In the genomic region with DNA sequence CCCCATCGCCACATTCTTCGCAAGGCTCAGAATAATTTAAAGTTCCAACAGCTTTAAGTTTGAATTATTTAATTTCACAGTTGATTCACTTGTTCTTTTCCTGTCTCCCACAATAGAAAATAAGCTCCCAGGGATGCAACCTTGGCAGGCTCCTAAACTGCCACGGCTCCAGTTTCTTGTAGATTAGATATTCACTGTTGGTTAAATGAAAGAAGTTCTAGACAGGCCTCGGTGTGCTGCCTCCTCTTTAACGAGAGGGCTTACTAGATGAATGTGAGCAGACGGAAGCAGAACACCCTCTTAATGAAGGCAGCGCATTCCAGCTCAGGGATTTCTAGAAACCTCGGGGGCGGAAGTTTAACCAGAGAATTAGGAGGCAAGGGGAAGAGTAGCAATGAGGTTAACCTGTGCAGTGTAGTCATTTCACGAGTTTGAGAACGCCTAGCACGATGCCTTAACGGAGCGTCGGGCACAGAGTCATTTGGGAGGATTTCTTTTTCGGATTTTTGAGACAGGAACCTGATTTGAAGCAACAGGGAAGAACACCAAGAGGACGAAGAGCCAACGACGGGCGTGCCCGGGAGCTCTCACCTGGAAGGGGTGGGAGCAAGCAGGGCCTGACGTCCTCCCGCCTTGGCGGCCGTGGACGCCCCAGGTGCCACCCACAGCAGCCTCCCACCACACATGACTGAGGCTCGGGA, we compare ENCODE assay signal across 1 cellular context.
TF ChIP-seq lines count a peak whose summit lies in the region.

No MANE protein-coding gene starts in this region.

TF ChIP-seq in HepG2, 621 proteins besides CTCF, POLR2A, EP300 and RAD21 (continued from another document and continues in another):
- TF ChIP-seq ZBTB4 (CRISPR knock-in tag; IDR thresholded peaks at IDR 0.05; ENCODE audit: borderline replicate concordance) (no peak), TRIM24 (CRISPR knock-in tag; IDR thresholded peaks at IDR 0.05) (no peak), KLF9 (CRISPR knock-in tag; IDR thresholded peaks at IDR 0.05; ENCODE audit: low read depth) (0 out of 2 replicates have a peak, but pooled peaks have one; percentile 7), RARG (CRISPR knock-in tag; IDR thresholded peaks at IDR 0.05; ENCODE audit: low read depth) (no peak), GABPB1 (CRISPR knock-in tag; IDR thresholded peaks at IDR 0.05) (no peak; the same call in 1 of the 2 replicates), NCOA5 (CRISPR knock-in tag; IDR thresholded peaks at IDR 0.05) (no peak), ARNT (IDR thresholded peaks at IDR 0.05) (no peak), TRIM22 (IDR thresholded peaks at IDR 0.05) (no peak), TFDP1 (CRISPR knock-in tag; IDR thresholded peaks at IDR 0.05; ENCODE audit: borderline replicate concordance) (peak; percentile 19; the same call in 1 of the 2 replicates), ZNF776 (CRISPR knock-in tag; IDR thresholded peaks at IDR 0.05) (no peak), ZNF788 (CRISPR knock-in tag; IDR thresholded peaks at IDR 0.05; ENCODE audit: borderline replicate concordance) (no peak), XBP1 (CRISPR knock-in tag; IDR thresholded peaks at IDR 0.05) (no peak), ZNF614 (CRISPR knock-in tag; IDR thresholded peaks at IDR 0.05; ENCODE audit: borderline replicate concordance) (no peak), ATF2 (CRISPR knock-in tag; IDR thresholded peaks at IDR 0.05) (no peak), NFYB (CRISPR knock-in tag; IDR thresholded peaks at IDR 0.05) (no peak), GTF2F1 (IDR thresholded peaks at IDR 0.05; ENCODE audit: low read length) (no peak), TCF7 (IDR thresholded peaks at IDR 0.05; ENCODE audit: low read depth) (no peak), TAF1 (CRISPR knock-in tag; IDR thresholded peaks at IDR 0.05) (no peak), PITX1 (CRISPR knock-in tag; IDR thresholded peaks at IDR 0.05) (peak; percentile 14; the same call in 1 of the 2 replicates), HDAC6 (IDR thresholded peaks at IDR 0.05; ENCODE audit: low read depth, low read length) (no peak), SIN3B (IDR thresholded peaks at IDR 0.05; ENCODE audit: low read length) (no peak), ATAD3A (CRISPR knock-in tag; IDR thresholded peaks at IDR 0.05) (no peak), TBX3 (IDR thresholded peaks at IDR 0.05; ENCODE audit: borderline replicate concordance) (no peak), ZNF205 (CRISPR knock-in tag; IDR thresholded peaks at IDR 0.05) (no peak), MIXL1 (CRISPR knock-in tag; IDR thresholded peaks at IDR 0.05) (0 out of 2 replicates have a peak, but pooled peaks have one; percentile 14), ZNF550 (CRISPR knock-in tag; IDR thresholded peaks at IDR 0.05; ENCODE audit: borderline replicate concordance) (no peak), MTA3 (CRISPR knock-in tag; IDR thresholded peaks at IDR 0.05) (no peak), ZZZ3 (CRISPR knock-in tag; IDR thresholded peaks at IDR 0.05; ENCODE audit: borderline replicate concordance) (no peak), ATF6 (CRISPR knock-in tag; conservative IDR thresholded peaks at IDR 0.05) (no peak), GATAD1 (CRISPR knock-in tag; IDR thresholded peaks at IDR 0.05) (no peak), DDIT3 (CRISPR knock-in tag; IDR thresholded peaks at IDR 0.05) (no peak), ZBTB43 (CRISPR knock-in tag; conservative IDR thresholded peaks at IDR 0.05) (no peak), EZH2 (conservative IDR thresholded peaks at IDR 0.05; ENCODE audit: low read depth, low read length) (no peak), MZF1 (CRISPR knock-in tag; IDR thresholded peaks at IDR 0.05; ENCODE audit: borderline replicate concordance) (no peak), TBP (CRISPR knock-in tag; IDR thresholded peaks at IDR 0.05) (no peak), STAG1 (CRISPR knock-in tag; IDR thresholded peaks at IDR 0.05) (0 out of 2 replicates have a peak, but pooled peaks have one; percentile 2), POGZ (CRISPR knock-in tag; IDR thresholded peaks at IDR 0.05) (no peak), FOXP1 (IDR thresholded peaks at IDR 0.05) (no peak), FOXP1 (CRISPR knock-in tag; IDR thresholded peaks at IDR 0.05) (no peak), ZNF841 (CRISPR knock-in tag; IDR thresholded peaks at IDR 0.05; ENCODE audit: borderline replicate concordance) (no peak)
- TF ChIP-seq, protein P1, sequence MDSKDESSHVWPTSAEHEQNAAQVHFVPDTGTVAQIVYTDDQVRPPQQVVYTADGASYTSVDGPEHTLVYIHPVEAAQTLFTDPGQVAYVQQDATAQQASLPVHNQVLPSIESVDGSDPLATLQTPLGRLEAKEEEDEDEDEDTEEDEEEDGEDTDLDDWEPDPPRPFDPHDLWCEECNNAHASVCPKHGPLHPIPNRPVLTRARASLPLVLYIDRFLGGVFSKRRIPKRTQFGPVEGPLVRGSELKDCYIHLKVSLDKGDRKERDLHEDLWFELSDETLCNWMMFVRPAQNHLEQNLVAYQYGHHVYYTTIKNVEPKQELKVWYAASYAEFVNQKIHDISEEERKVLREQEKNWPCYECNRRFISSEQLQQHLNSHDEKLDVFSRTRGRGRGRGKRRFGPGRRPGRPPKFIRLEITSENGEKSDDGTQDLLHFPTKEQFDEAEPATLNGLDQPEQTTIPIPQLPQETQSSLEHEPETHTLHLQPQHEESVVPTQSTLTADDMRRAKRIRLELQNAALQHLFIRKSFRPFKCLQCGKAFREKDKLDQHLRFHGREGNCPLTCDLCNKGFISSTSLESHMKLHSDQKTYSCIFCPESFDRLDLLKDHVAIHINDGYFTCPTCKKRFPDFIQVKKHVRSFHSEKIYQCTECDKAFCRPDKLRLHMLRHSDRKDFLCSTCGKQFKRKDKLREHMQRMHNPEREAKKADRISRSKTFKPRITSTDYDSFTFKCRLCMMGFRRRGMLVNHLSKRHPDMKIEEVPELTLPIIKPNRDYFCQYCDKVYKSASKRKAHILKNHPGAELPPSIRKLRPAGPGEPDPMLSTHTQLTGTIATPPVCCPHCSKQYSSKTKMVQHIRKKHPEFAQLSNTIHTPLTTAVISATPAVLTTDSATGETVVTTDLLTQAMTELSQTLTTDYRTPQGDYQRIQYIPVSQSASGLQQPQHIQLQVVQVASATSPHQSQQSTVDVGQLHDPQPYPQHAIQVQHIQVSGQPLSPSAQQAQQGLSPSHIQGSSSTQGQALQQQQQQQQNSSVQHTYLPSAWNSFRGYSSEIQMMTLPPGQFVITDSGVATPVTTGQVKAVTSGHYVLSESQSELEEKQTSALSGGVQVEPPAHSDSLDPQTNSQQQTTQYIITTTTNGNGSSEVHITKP (CRISPR knock-in tag; IDR thresholded peaks at IDR 0.05; ENCODE audit: low read depth): no peak
- TF ChIP-seq, protein P2, sequence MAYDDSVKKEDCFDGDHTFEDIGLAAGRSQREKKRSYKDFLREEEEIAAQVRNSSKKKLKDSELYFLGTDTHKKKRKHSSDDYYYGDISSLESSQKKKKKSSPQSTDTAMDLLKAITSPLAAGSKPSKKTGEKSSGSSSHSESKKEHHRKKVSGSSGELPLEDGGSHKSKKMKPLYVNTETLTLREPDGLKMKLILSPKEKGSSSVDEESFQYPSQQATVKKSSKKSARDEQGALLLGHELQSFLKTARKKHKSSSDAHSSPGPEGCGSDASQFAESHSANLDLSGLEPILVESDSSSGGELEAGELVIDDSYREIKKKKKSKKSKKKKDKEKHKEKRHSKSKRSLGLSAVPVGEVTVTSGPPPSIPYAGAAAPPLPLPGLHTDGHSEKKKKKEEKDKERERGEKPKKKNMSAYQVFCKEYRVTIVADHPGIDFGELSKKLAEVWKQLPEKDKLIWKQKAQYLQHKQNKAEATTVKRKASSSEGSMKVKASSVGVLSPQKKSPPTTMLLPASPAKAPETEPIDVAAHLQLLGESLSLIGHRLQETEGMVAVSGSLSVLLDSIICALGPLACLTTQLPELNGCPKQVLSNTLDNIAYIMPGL (CRISPR knock-in tag; IDR thresholded peaks at IDR 0.05; ENCODE audit: borderline replicate concordance in 1 of 2, low read depth in 1 of 2): no peak
- TF ChIP-seq, protein P3, sequence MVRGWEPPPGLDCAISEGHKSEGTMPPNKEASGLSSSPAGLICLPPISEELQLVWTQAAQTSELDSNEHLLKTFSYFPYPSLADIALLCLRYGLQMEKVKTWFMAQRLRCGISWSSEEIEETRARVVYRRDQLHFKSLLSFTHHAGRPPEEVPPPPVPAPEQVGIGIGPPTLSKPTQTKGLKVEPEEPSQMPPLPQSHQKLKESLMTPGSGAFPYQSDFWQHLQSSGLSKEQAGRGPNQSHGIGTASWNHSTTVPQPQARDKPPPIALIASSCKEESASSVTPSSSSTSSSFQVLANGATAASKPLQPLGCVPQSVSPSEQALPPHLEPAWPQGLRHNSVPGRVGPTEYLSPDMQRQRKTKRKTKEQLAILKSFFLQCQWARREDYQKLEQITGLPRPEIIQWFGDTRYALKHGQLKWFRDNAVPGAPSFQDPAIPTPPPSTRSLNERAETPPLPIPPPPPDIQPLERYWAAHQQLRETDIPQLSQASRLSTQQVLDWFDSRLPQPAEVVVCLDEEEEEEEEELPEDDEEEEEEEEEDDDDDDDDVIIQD (CRISPR knock-in tag; IDR thresholded peaks at IDR 0.05; ENCODE audit: low read depth): no peak
- TF ChIP-seq, protein P4, sequence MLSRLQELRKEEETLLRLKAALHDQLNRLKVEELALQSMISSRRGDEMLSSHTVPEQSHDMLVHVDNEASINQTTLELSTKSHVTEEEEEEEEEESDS (CRISPR knock-in tag; IDR thresholded peaks at IDR 0.05; ENCODE audit: borderline replicate concordance): no peak
